In the genomic region with DNA sequence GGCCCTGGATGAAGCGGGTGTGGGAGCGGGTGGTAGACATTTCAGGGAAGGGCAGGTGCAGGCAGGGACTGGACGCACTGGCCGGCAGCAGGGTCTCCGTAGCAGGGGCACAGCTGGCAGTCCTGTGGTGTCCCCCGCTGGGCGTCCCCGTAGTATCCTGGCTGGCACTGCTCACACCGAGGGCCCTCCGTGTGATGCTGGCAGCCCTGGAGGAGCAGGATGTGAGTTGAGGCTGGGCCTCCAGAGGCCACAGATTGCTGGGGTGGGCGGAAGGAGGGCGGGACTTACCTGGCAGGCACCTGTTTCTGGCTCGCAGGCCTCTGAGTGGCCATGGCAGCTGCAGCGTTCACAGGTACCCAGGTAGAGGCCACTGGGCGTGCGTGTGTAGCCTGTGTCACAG, we compare ENCODE assay signal across 18 cellular contexts.
"Had no signal": no experiment of that assay in that cellular context is flagged by ENCODE, and none has a peak within 500 bp of the region (broad histone marks: within the 10 kb centered on the region; RNA-seq: fewer than 3 reads in every experiment).

No MANE protein-coding gene starts in this region.

- H3K27ac Mint-ChIP-seq: activated naive CD4-positive, alpha-beta T cell treated with anti-CD3 and anti-CD28 coated beads, Interleukin-2, amount 10 ng/mL, durations not matched to agents 7 days and 5 days; effector memory CD8-positive, alpha-beta T cell had no signal

- H3K9me3 ChIP-seq: heart right ventricle, pancreas, thyroid gland, vagina had no signal

- ATAC-seq: activated CD4-positive, CD25-positive, alpha-beta regulatory T cell treated with anti-CD3 and anti-CD28 coated beads, Interleukin-2, amount 50 U/mL, for 24 hours; effector memory CD8-positive, alpha-beta T cell; heart right ventricle; left cardiac atrium; pancreas had no signal

- H3K27ac ChIP-seq: epithelial cell of prostate, pancreas, thyroid gland, vagina had no signal

- H3K4me3 Mint-ChIP-seq: activated naive CD4-positive, alpha-beta T cell treated with anti-CD3 and anti-CD28 coated beads, Interleukin-2, amount 10 ng/mL, durations not matched to agents 7 days and 5 days; effector memory CD8-positive, alpha-beta T cell; neural crest cell had no signal

- H3K36me3 Mint-ChIP-seq: activated naive CD4-positive, alpha-beta T cell treated with anti-CD3 and anti-CD28 coated beads, Interleukin-2, amount 10 ng/mL, durations not matched to agents 7 days and 5 days had no signal

- DNase-seq: activated CD4-positive, alpha-beta T cell treated with anti-CD3 and anti-CD28 coated beads, Interleukin-2, amount 50 U/mL, for 1 hour; activated naive CD4-positive, alpha-beta T cell treated with anti-CD3 and anti-CD28 coated beads, Interleukin-2, amount 10 ng/mL, durations not matched to agents 7 days and 5 days; activated T-cell treated with anti-CD3 and anti-CD28 coated beads, Interleukin-2, amount 50 U/mL, for 1 hour; dermis blood vessel endothelial cell; effector memory CD8-positive, alpha-beta T cell; left cardiac atrium; midbrain; stimulated activated CD4-positive, alpha-beta T cell treated with anti-CD3 and anti-CD28 coated beads, Interleukin-12 subunit alpha, Interleukin-12 subunit beta, amount 100 ng/mL, for 4 hours; stimulated activated CD4-positive, alpha-beta T cell treated with anti-CD3 and anti-CD28 coated beads, Interleukin-2, amount 100 ng/mL, for 24 hours; T-helper 9 cell; thyroid gland had no signal

- H3K27me3 ChIP-seq: heart right ventricle, pancreas, thyroid gland, vagina had no signal

- H3K4me1 Mint-ChIP-seq: activated naive CD4-positive, alpha-beta T cell treated with anti-CD3 and anti-CD28 coated beads, Interleukin-2, amount 10 ng/mL, durations not matched to agents 7 days and 5 days had no signal

- H3K9me3 Mint-ChIP-seq: activated naive CD4-positive, alpha-beta T cell treated with anti-CD3 and anti-CD28 coated beads, Interleukin-2, amount 10 ng/mL, durations not matched to agents 7 days and 5 days; effector memory CD8-positive, alpha-beta T cell; neural crest cell had no signal

- H3K4me3 ChIP-seq: heart right ventricle, lung, pancreas, thyroid gland, vagina had no signal

- H3K4me1 ChIP-seq: pancreas had no signal
